8 cellular contexts compared by ENCODE assay signal in the genomic region with DNA sequence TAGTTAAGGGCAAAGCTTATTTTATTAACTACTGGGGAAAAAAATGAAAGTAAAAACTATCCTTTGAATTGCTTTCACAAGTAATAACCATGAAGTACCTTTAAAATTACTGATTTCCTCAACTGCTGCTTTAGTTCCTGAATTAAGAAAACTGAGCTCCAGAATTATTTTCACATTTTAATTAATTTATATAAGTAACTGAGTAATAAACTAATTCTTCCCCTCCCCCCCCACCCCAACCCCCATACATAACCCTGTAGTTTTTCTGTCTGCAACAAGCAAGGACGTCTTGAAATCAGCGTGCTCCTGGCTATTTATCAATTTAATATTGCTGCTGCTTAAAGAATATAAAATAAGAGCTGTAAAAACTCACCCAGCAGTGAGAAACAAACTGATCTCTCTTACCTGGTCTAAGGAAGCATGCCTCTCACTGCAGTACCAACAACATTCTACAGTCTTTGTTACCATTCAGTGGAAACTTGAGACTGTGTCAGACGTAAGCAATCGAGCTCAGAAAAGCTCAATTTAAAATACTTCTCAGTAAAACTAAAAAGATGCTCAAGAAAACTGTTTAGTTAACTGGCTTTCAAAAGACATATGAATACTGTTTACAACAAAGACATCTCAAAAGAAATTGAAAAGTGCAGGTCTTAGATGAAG.
A peak's percentile ranks its signal among the peaks of the same experiment; 100 is the strongest.
DNase-seq lines count a peak whose midpoint lies in the region; ATAC-seq, FAIRE-seq and TF ChIP-seq lines count a peak whose summit lies in the region.

No MANE protein-coding gene starts in this region.

- DNase-seq in CMK (ENCODE audit: low read depth) (peak; percentile 64), RPMI8226 (peak; percentile 81), left colon (no peak), stomach (no peak), C1 segment of cervical spinal cord (lab: John Stamatoyannopoulos, UW) (no peak)

- peak in 1 of 7 experiments; percentile 11 for TF ChIP-seq CTCF in stomach (IDR thresholded peaks at IDR 0.05)

- TF ChIP-seq POLR2A in stomach (IDR thresholded peaks at IDR 0.05), result no peak

- no peaks in the 10 kb centered on the region for H3K9me3 ChIP-seq in stomach

- H3K4me1 ChIP-seq in stomach, result peaks cover 0 to 42% (median 24%) of the 10 kb centered on the region in 4 donors

- ATAC-seq in GM18909 (IDR thresholded peaks at IDR 0.05; ENCODE audit: poor library complexity, unreplicated experiment), result peak; percentile 62
- ATAC-seq in HG03565 (IDR thresholded peaks at IDR 0.05; ENCODE audit: unreplicated experiment), result peak; percentile 50
- peak; percentile 83 for ATAC-seq in left colon

- intact Hi-C loops in left colon (cut with DNase I, micrococcal nuclease), result no loop called here
- intact Hi-C loops in stomach (cut with DNase I; ENCODE audit: low total_unique reads), result no loop called here

- no peaks in the 10 kb centered on the region for H3K36me3 ChIP-seq in stomach

- no peak for TF ChIP-seq EP300 in stomach (IDR thresholded peaks at IDR 0.05)

- H3K4me3 ChIP-seq in stomach, result peak overlapping the region; percentile 45 to 58 (median 52)

- FAIRE-seq in colon (lab: Jason Lieb, UNC), result peak; percentile 28

- H3K27ac ChIP-seq in stomach, result peak overlapping the region in 4 of 5 donors; percentile 6 to 66 (median 47)

- WGBS in stomach, 5 donors, result 2 to 8% (median 4%) methylated on average over 4 of the region's 4 CpGs

- no peaks in the 10 kb centered on the region for H3K27me3 ChIP-seq in stomach

Comparison
In these comparisons a context has a peak if more than half of its experiments do, and no peak if none do; other contexts are left out.
1. DNase-seq: peak in CMK (single experiment) and RPMI8226 (single experiment); none in left colon (0 of 2), stomach (single experiment) and C1 segment of cervical spinal cord (0 of 14).
2. Peak in every context shown above with its lines, with median percentiles within 50 percentile points of each other: ATAC-seq.